In the genomic region with DNA sequence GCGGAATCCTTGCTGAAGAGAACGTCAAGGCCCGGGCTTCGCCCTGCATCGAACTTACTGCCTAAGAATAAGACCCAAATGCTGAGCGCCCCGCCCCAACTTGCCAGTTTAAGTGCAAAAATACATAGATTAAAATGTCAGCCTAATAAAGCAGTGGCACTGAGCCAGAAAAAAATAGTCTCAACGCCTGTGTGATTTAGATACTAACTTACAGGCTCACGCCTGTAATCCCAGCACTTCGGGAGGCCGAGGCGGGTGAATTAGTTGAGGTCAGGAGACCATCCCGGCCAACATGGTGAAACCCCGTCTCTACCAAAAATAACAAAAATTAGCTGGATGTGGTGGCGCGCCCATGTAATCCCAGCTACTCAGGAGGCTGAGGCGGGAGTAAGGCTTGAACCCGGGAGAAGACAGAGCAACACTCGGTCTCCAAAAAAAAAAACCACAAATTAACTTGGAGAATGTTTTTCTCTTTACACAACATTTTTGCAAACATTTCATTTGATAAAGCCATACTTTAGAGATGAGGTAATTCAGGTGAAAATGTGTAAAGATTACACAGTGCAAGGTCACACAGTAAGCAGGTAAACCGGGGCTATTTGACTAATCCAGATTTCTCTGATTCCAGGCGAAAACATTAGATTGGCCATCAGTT, we compare ENCODE assay signal across 8 cellular contexts. TPM values are rescaled to one million over a fixed set of nuclear protein-coding genes. Genes with fewer than 3 reads are reported as not detected.
DNase-seq lines count a peak whose midpoint lies in the region; ATAC-seq and TF ChIP-seq lines count a peak whose summit lies in the region.

No MANE protein-coding gene starts in this region.

- peak overlapping the region; percentile 58 for H2BK120ac ChIP-seq in mesenchymal stem cell (ENCODE audit: low read depth, low read length)

- no peaks in the 10 kb centered on the region for H3K9me3 ChIP-seq in mesenchymal stem cell (ENCODE audit: control insufficient read depth, low read length)
- H3K9me3 ChIP-seq in upper lobe of right lung, result no peaks in the 10 kb centered on the region

- 52% methylated on average over 18 of the region's 21 CpGs for WGBS in mesenchymal stem cell

- no peak for TF ChIP-seq CTCF in upper lobe of right lung (IDR thresholded peaks at IDR 0.05)

- H3K18ac ChIP-seq in mesenchymal stem cell (ENCODE audit: low read depth in 1 of 2, low read length in 2 of 2), result peak overlapping the region; percentile 94 to 95

- H3K4me3 ChIP-seq in mesenchymal stem cell (ENCODE audit: insufficient read depth in 1 of 2, low read depth in 1 of 2, low read length in 2 of 2) (peak overlapping the region; percentile 59 to 82), upper lobe of right lung (peak overlapping the region; percentile 92)

- peaks cover 6% of the 10 kb centered on the region for H3K4me1 ChIP-seq in mesenchymal stem cell (ENCODE audit: control insufficient read depth, insufficient read depth, low read depth, low read length)
- peaks cover 27% of the 10 kb centered on the region for H3K4me1 ChIP-seq in upper lobe of right lung

- H3K27me3 ChIP-seq in mesenchymal stem cell (ENCODE audit: control insufficient read depth in 1 of 2, insufficient read depth in 1 of 2, low read length in 2 of 2) (no peaks in the 10 kb centered on the region), upper lobe of right lung (no peaks in the 10 kb centered on the region)

- no peak overlapping the region for H3K23ac ChIP-seq in mesenchymal stem cell (ENCODE audit: low read length in 2 of 2)

- peaks cover 3 to 4% of the 10 kb centered on the region in 2 donors for H3K36me3 Mint-ChIP-seq in activated T-cell treated with anti-CD3 and anti-CD28 coated beads, Interleukin-2, amount 50 U/mL, for 72 hours (ENCODE audit: insufficient read depth in 2 of 2)
- H3K36me3 Mint-ChIP-seq in central memory CD8-positive, alpha-beta T cell (ENCODE audit: insufficient read depth), result peaks cover 18% of the 10 kb centered on the region

- H3K14ac ChIP-seq in mesenchymal stem cell (ENCODE audit: low read length in 2 of 2), result no peak overlapping the region

- no peaks in the 10 kb centered on the region for H3K27me3 Mint-ChIP-seq in activated T-cell treated with anti-CD3 and anti-CD28 coated beads, Interleukin-2, amount 50 U/mL, for 72 hours (ENCODE audit: low read depth)
- no peaks in the 10 kb centered on the region for H3K27me3 Mint-ChIP-seq in central memory CD8-positive, alpha-beta T cell

- H2BK5ac ChIP-seq in mesenchymal stem cell (ENCODE audit: low read depth, low read length, poor library complexity, severe bottlenecking), result peak overlapping the region; percentile 83

- peak overlapping the region; percentile 98 to 100 for H3K4me3 Mint-ChIP-seq in activated T-cell treated with anti-CD3 and anti-CD28 coated beads, Interleukin-2, amount 50 U/mL, for 72 hours
- peak overlapping the region; percentile 99 for H3K4me3 Mint-ChIP-seq in central memory CD8-positive, alpha-beta T cell

- ATAC-seq in activated T-cell treated with anti-CD3 and anti-CD28 coated beads, Interleukin-2, amount 50 U/mL, for 72 hours (replicated peaks in 1 of 2), result no peak
- ATAC-seq in central memory CD8-positive, alpha-beta T cell (replicated peaks; ENCODE audit: extremely low read depth, poor library complexity, severe bottlenecking), result no peak
- ATAC-seq in upper lobe of right lung (no peak), HG02610 (IDR thresholded peaks at IDR 0.05; ENCODE audit: unreplicated experiment) (no peak)

- peak overlapping the region; percentile 99 for H3K27ac ChIP-seq in mesenchymal stem cell (ENCODE audit: low read length, poor library complexity, severe bottlenecking)
- peak overlapping the region; percentile 97 for H3K27ac ChIP-seq in upper lobe of right lung

- intact Hi-C loops in upper lobe of right lung (cut with DNase I), result no loop called here

- no peak overlapping the region for H2BK12ac ChIP-seq in mesenchymal stem cell (ENCODE audit: low read length in 2 of 2)

- DNase-seq in activated T-cell treated with anti-CD3 and anti-CD28 coated beads, Interleukin-2, amount 50 U/mL, for 72 hours, result no peak
- DNase-seq in activated T-cell treated with anti-CD3 and anti-CD28 coated beads, Interleukin-2, amount 50 U/mL, for 48 hours, result no peak
- DNase-seq in central memory CD8-positive, alpha-beta T cell (ENCODE audit: low spot score in 2 of 2), result no peak
- DNase-seq in mesenchymal stem cell (no peak), upper lobe of right lung (no peak), DMS79 (lab: John Stamatoyannopoulos, UW) (no peak)
- no peak for DNase-seq in effector CD4-positive, alpha-beta T cell

- peaks cover 41% of the 10 kb centered on the region for H3K4me1 Mint-ChIP-seq in activated T-cell treated with anti-CD3 and anti-CD28 coated beads, Interleukin-2, amount 50 U/mL, for 72 hours (ENCODE audit: low read depth)
- H3K4me1 Mint-ChIP-seq in central memory CD8-positive, alpha-beta T cell, result peaks cover 37% of the 10 kb centered on the region

- peaks cover 1% of the 10 kb centered on the region for H3K79me1 ChIP-seq in mesenchymal stem cell (replicated peaks; ENCODE audit: low read length, poor library complexity, severe bottlenecking)

- no peaks in the 10 kb centered on the region for H3K9me3 Mint-ChIP-seq in activated T-cell treated with anti-CD3 and anti-CD28 coated beads, Interleukin-2, amount 50 U/mL, for 72 hours
- no peaks in the 10 kb centered on the region for H3K9me3 Mint-ChIP-seq in central memory CD8-positive, alpha-beta T cell

- peak overlapping the region; percentile 85 to 97 for H3K4ac ChIP-seq in mesenchymal stem cell (ENCODE audit: low read depth in 1 of 2, low read length in 2 of 2)

- H4K8ac ChIP-seq in mesenchymal stem cell (ENCODE audit: low read length), result peak overlapping the region; percentile 92

- H3K36me3 ChIP-seq in mesenchymal stem cell (ENCODE audit: control insufficient read depth in 1 of 2, insufficient read depth in 2 of 2, low read depth in 1 of 2, low read length in 2 of 2), result peaks cover 0 to 3% of the 10 kb centered on the region in 2 experiments
- H3K36me3 ChIP-seq in upper lobe of right lung, result no peaks in the 10 kb centered on the region

- no peak overlapping the region for H2AFZ ChIP-seq in mesenchymal stem cell (ENCODE audit: low read depth, low read length)

- peak overlapping the region; percentile 100 for H3K27ac Mint-ChIP-seq in activated T-cell treated with anti-CD3 and anti-CD28 coated beads, Interleukin-2, amount 50 U/mL, for 72 hours
- peak overlapping the region; percentile 100 for H3K27ac Mint-ChIP-seq in central memory CD8-positive, alpha-beta T cell (ENCODE audit: low read depth)

- no peak overlapping the region for H2BK15ac ChIP-seq in mesenchymal stem cell (ENCODE audit: low read depth, poor library complexity, severe bottlenecking)

- peak overlapping the region; percentile 81 for H3K4me2 ChIP-seq in mesenchymal stem cell (ENCODE audit: low read length, poor library complexity, severe bottlenecking)

- H3K9ac ChIP-seq in mesenchymal stem cell (ENCODE audit: low read length), result peak overlapping the region; percentile 97

- H2AK5ac ChIP-seq in mesenchymal stem cell (ENCODE audit: low read length, severe bottlenecking), result peak overlapping the region; percentile 78

- peak overlapping the region; percentile 84 for H4K91ac ChIP-seq in mesenchymal stem cell (ENCODE audit: low read length)

RNA-seq across cellular contexts. Expression of gene UBP1, which starts 1.2 kb away (rescaled TPM):
- 10 to 100 TPM; 59.6 to 64.6 TPM for total RNA-seq in activated T-cell treated with anti-CD3 and anti-CD28 coated beads, Interleukin-2, amount 50 U/mL, for 72 hours
- polyA plus RNA-seq in mesenchymal stem cell (2013, experiment 1 of 2), result 82.8 TPM
- 76.9 TPM for polyA plus RNA-seq in mesenchymal stem cell (2013, experiment 2 of 2)
- 62.9 TPM for total RNA-seq in upper lobe of right lung
